In genomic region chrX:46935295-46935694, GRCh38 we compare ENCODE assay signal across 16 cellular contexts. TPM values are rescaled to one million over a fixed set of nuclear protein-coding genes. Genes with fewer than 3 reads are reported as not detected.
A peak's percentile ranks its signal among the peaks of the same experiment; 100 is the strongest.
DNase-seq lines count a peak whose midpoint lies in the region; ATAC-seq and TF ChIP-seq lines count a peak whose summit lies in the region.
"Had no signal": no experiment of that assay in that cellular context is flagged by ENCODE, and none has a peak within 500 bp of the region (broad histone marks: within the 10 kb centered on the region; RNA-seq: fewer than 3 reads in every experiment).

No MANE protein-coding gene starts in this region.

- H3K9me3 Mint-ChIP-seq in osteocyte (ENCODE audit: unreplicated experiment) = peaks cover 20% of the 10 kb centered on the region

- H3K79me2 ChIP-seq in OCI-LY3 (ENCODE audit: low read length) = peaks cover 98% of the 10 kb centered on the region

- TF ChIP-seq CTCF in OCI-LY3 (IDR thresholded peaks at IDR 0.05; ENCODE audit: low read depth, low read length) = no peak
- no peak for TF ChIP-seq CTCF in osteocyte (IDR thresholded peaks at IDR 0.05)
- no peak for TF ChIP-seq CTCF in RWPE1 (conservative IDR thresholded peaks at IDR 0.05; ENCODE audit: low read depth)

- no peaks in the 10 kb centered on the region for H3K27me3 ChIP-seq in OCI-LY3 (ENCODE audit: low read depth, low read length)
- H3K27me3 ChIP-seq: BE2C had no signal

- H3K4me1 ChIP-seq in OCI-LY3 (ENCODE audit: low read length) = peaks cover 47% of the 10 kb centered on the region
- H3K4me1 ChIP-seq: BE2C, HAP-1 had no signal

- peak overlapping the region; percentile 62 for H3K27ac Mint-ChIP-seq in osteocyte (ENCODE audit: unreplicated experiment)
- H3K27ac Mint-ChIP-seq: CD4-positive, CD25-positive, alpha-beta regulatory T cell had no signal

- POLR2A ChIA-PET in RWPE1 (lab: Yijun Ruan, JAX; ENCODE audit: low non-redundant PET) = no interaction called here

- H3K4me2 ChIP-seq in OCI-LY3 (ENCODE audit: low read length) = peak overlapping the region; percentile 58

- 0 out of 2 replicates have a peak overlapping the region, but pooled peaks have one; percentile 18 for H3K9ac ChIP-seq in OCI-LY3 (ENCODE audit: low read length)
- H3K9ac ChIP-seq: GM23248 had no signal

- ATAC-seq in left lobe of liver = peak; percentile 94
- ATAC-seq in GM21515 (IDR thresholded peaks at IDR 0.05; ENCODE audit: unreplicated experiment) = no peak
- no peak for ATAC-seq in GM18505 (IDR thresholded peaks at IDR 0.05; ENCODE audit: unreplicated experiment)
- ATAC-seq: K562 had no signal

- H3K36me3 ChIP-seq in OCI-LY3 (replicated peaks; ENCODE audit: low read depth, low read length) = peaks cover 28% of the 10 kb centered on the region
- H3K36me3 ChIP-seq: BE2C, HAP-1 had no signal

- peaks cover 12% of the 10 kb centered on the region for H3K4me1 Mint-ChIP-seq in osteocyte (ENCODE audit: unreplicated experiment)
- H3K4me1 Mint-ChIP-seq: CD4-positive, CD25-positive, alpha-beta regulatory T cell; CD8-positive, alpha-beta memory T cell had no signal

- TF ChIP-seq POLR2A in GM18505 (IDR thresholded peaks at IDR 0.05; ENCODE audit: borderline replicate concordance, extremely low read depth, insufficient read depth, insufficient read length) = no peak

- H2AFZ ChIP-seq in OCI-LY3 (ENCODE audit: low read depth, low read length) = no peak overlapping the region
- H2AFZ ChIP-seq: GM23248 had no signal

- peak overlapping the region; percentile 24; the same call in 1 of the 2 replicates for H3K4me3 ChIP-seq in OCI-LY3 (ENCODE audit: low read length)
- H3K4me3 ChIP-seq: GM23248, HAP-1, K562 had no signal

- H3K4me3 Mint-ChIP-seq in osteocyte (ENCODE audit: unreplicated experiment) = no peak overlapping the region
- H3K4me3 Mint-ChIP-seq: CD4-positive, CD25-positive, alpha-beta regulatory T cell; CD8-positive, alpha-beta memory T cell had no signal

- CTCF ChIA-PET in RWPE1 (lab: Yijun Ruan, JAX) = no interaction called here

- DNase-seq in left lobe of liver (ENCODE audit: low spot score) (peak; percentile 44), osteocyte (ENCODE audit: extremely low spot score, unreplicated experiment) (no peak), RWPE1 (ENCODE audit: low spot score) (no peak), NCI-H2227 treated with DMSO at 0.1 percent for 48 hours (lab: John Stamatoyannopoulos, UW) (no peak)
- DNase-seq: BE2C; C1 segment of cervical spinal cord; CD4-positive, CD25-positive, alpha-beta regulatory T cell; CD8-positive, alpha-beta memory T cell; COR-L47; DMS 273 treated with DMSO at 0.1 percent for 48 hours; GM23248 had no signal

- peaks cover 3% of the 10 kb centered on the region; the same call in 1 of the 2 replicates for H3K9me3 ChIP-seq in OCI-LY3 (ENCODE audit: insufficient read depth, low read length)
- H3K9me3 ChIP-seq: BE2C, HAP-1 had no signal

- H4K20me1 ChIP-seq in OCI-LY3 (ENCODE audit: insufficient read depth, low read length) = peaks cover 66% of the 10 kb centered on the region

- peak overlapping the region; percentile 36; the same call in 1 of the 2 replicates for H3K27ac ChIP-seq in OCI-LY3 (ENCODE audit: low read length)
- H3K27ac ChIP-seq in RWPE1 = no peak overlapping the region
- H3K27ac ChIP-seq: GM23248 had no signal

- H3K27me3 Mint-ChIP-seq in osteocyte (ENCODE audit: unreplicated experiment) = no peaks in the 10 kb centered on the region

- no peaks in the 10 kb centered on the region for H3K36me3 Mint-ChIP-seq in osteocyte (ENCODE audit: unreplicated experiment)
- H3K36me3 Mint-ChIP-seq: CD4-positive, CD25-positive, alpha-beta regulatory T cell; CD8-positive, alpha-beta memory T cell had no signal

RNA-seq across cellular contexts. Expression of gene JADE3, which starts 23.1 kb away (rescaled TPM):
- 8.5 TPM for total RNA-seq in left lobe of liver
- 11.2 and 14.0 TPM in 2 replicates for total RNA-seq in osteocyte
